9 cellular contexts compared by ENCODE assay signal in the genomic region with DNA sequence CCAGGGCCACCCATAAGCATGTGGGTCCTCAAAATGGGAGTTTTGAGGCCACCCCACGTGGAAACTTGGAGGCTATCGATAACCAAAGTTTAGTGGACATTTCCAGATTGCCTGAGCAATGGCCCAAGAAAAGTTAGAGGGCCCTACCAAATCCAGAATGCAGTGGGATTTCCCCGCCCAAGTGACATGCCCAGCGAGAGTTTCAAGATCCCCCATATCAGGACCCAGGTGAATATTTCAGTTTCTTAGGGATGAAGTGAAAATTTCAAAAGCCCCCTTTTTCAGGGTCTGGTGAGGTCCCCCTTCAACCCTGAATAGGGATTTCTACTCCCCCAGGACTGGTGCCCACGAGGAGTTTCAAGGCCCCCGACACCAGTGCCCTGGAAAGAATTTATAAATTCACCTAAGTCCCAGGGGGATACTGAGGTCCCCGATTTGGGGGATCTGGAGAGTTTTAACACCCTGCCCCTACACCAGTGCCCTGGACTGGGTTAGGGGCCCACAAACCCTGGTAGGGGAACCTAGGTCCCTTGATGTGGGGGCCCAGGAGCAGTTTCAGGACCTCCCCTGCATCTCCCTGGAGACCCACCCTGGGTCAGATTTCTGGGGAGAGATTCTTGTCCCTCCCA. TPM values are rescaled to one million over a fixed set of nuclear protein-coding genes. Genes with fewer than 3 reads are reported as not detected.
A peak's percentile ranks its signal among the peaks of the same experiment; 100 is the strongest.
DNase-seq lines count a peak whose midpoint lies in the region; ATAC-seq, FAIRE-seq and TF ChIP-seq lines count a peak whose summit lies in the region.
"Had no signal": no experiment of that assay in that cellular context is flagged by ENCODE, and none has a peak within 500 bp of the region (broad histone marks: within the 10 kb centered on the region; RNA-seq: fewer than 3 reads in every experiment).

No MANE protein-coding gene starts in this region.

- H3K14ac ChIP-seq in mesenchymal stem cell (ENCODE audit: low read length in 2 of 2) = peak overlapping the region in 1 of 2 experiments; percentile 95

- no peaks in the 10 kb centered on the region for H3K9me3 Mint-ChIP-seq in activated naive CD4-positive, alpha-beta T cell treated with anti-CD3 and anti-CD28 coated beads, Interleukin-2, amount 10 ng/mL, durations not matched to agents 7 days and 5 days

- CTCF ChIA-PET in activated naive CD4-positive, alpha-beta T cell treated with anti-CD3 and anti-CD28 coated beads, Interleukin-2, amount 10 ng/mL, durations not matched to agents 7 days and 5 days (lab: Charles Lee) = interaction anchor here (0.8 to 1.2 kb wide), 3 partner anchors 15 to 62 kb away, joined by 3 to 5 read pairs (median 4); a partner anchor contains a TSS

- peaks cover 32% of the 10 kb centered on the region for H3K36me3 ChIP-seq in BLaER1
- H3K36me3 ChIP-seq in mesenchymal stem cell (ENCODE audit: control insufficient read depth in 1 of 2, insufficient read depth in 2 of 2, low read depth in 1 of 2, low read length in 2 of 2) = no peaks in the 10 kb centered on the region

- H3K9me3 ChIP-seq in BLaER1 (no peaks in the 10 kb centered on the region), mesenchymal stem cell (ENCODE audit: control insufficient read depth, low read length) (no peaks in the 10 kb centered on the region)

- no peak overlapping the region for H2BK5ac ChIP-seq in mesenchymal stem cell (ENCODE audit: low read depth, low read length, poor library complexity, severe bottlenecking)

- peak overlapping the region; percentile 94 to 96 for H3K18ac ChIP-seq in mesenchymal stem cell (ENCODE audit: low read depth in 1 of 2, low read length in 2 of 2)

- no peak for ATAC-seq in GM21528 (IDR thresholded peaks at IDR 0.05; ENCODE audit: low FRiP score, unreplicated experiment)

- peak overlapping the region; percentile 81 for H4K91ac ChIP-seq in mesenchymal stem cell (ENCODE audit: low read length)

- no peak for TF ChIP-seq POLR2A in H54 (IDR thresholded peaks at IDR 0.05; ENCODE audit: low read depth, low read length)

- H3K27ac ChIP-seq in BLaER1 (peak overlapping the region; percentile 82), mesenchymal stem cell (ENCODE audit: low read length, poor library complexity, severe bottlenecking) (no peak overlapping the region)

- H3K4me1 ChIP-seq in BLaER1 (peaks cover 50% of the 10 kb centered on the region), mesenchymal stem cell (ENCODE audit: control insufficient read depth, insufficient read depth, low read depth, low read length) (peaks cover 15% of the 10 kb centered on the region)

- no peak overlapping the region for H2AFZ ChIP-seq in mesenchymal stem cell (ENCODE audit: low read depth, low read length)

- peak overlapping the region; percentile 76 for H3K9ac ChIP-seq in BLaER1
- peak overlapping the region; percentile 24 for H3K9ac ChIP-seq in mesenchymal stem cell (ENCODE audit: low read length)

- peaks cover 25% of the 10 kb centered on the region for H3K36me3 Mint-ChIP-seq in activated naive CD4-positive, alpha-beta T cell treated with anti-CD3 and anti-CD28 coated beads, Interleukin-2, amount 10 ng/mL, durations not matched to agents 7 days and 5 days

- H4K20me1 ChIP-seq in BLaER1 = no peaks in the 10 kb centered on the region

- peak overlapping the region; percentile 94 for H3K4me3 Mint-ChIP-seq in activated naive CD4-positive, alpha-beta T cell treated with anti-CD3 and anti-CD28 coated beads, Interleukin-2, amount 10 ng/mL, durations not matched to agents 7 days and 5 days

- H3K4ac ChIP-seq in mesenchymal stem cell (ENCODE audit: low read depth in 1 of 2, low read length in 2 of 2) = peak overlapping the region; percentile 65 to 85

- peak overlapping the region; percentile 92 to 99 for H2BK12ac ChIP-seq in mesenchymal stem cell (ENCODE audit: low read length in 2 of 2)

- H3K4me2 ChIP-seq in BLaER1 (peak overlapping the region; percentile 95), mesenchymal stem cell (ENCODE audit: low read length, poor library complexity, severe bottlenecking) (no peak overlapping the region)

- no peaks in the 10 kb centered on the region for H3K79me1 ChIP-seq in mesenchymal stem cell (replicated peaks; ENCODE audit: low read length, poor library complexity, severe bottlenecking)

- FAIRE-seq in H54 (lab: Jason Lieb, UNC) = no peak

- no peak overlapping the region for H2AK5ac ChIP-seq in mesenchymal stem cell (ENCODE audit: low read length, severe bottlenecking)

- 94% methylated on average over 7 of the region's 7 CpGs for WGBS in mesenchymal stem cell

- H2BK120ac ChIP-seq in mesenchymal stem cell (ENCODE audit: low read depth, low read length) = peak overlapping the region; percentile 77

- peak overlapping the region; percentile 69 for H3K4me3 ChIP-seq in BLaER1
- peak overlapping the region in 1 of 2 experiments; percentile 59 for H3K4me3 ChIP-seq in mesenchymal stem cell (ENCODE audit: insufficient read depth in 1 of 2, low read depth in 1 of 2, low read length in 2 of 2)

- no peak overlapping the region for H3K23ac ChIP-seq in mesenchymal stem cell (ENCODE audit: low read length in 2 of 2)

- intact Hi-C loops in posterior vena cava (cut with DNase I) = no loop called here

- DNase-seq in H54 (ENCODE audit: insufficient read length, low spot score) (peak; percentile 0), mesenchymal stem cell (no peak), hepatic stellate cell (ENCODE audit: low spot score) (no peak), posterior vena cava (ENCODE audit: low spot score) (no peak), NCI-H2196 (lab: John Stamatoyannopoulos, UW; ENCODE audit: unreplicated experiment) (no peak)
- DNase-seq in activated naive CD4-positive, alpha-beta T cell treated with anti-CD3 and anti-CD28 coated beads, Interleukin-2, amount 10 ng/mL, durations not matched to agents 7 days and 5 days = no peak
- DNase-seq: NCI-H69 had no signal

- no peaks in the 10 kb centered on the region for H3K27me3 Mint-ChIP-seq in activated naive CD4-positive, alpha-beta T cell treated with anti-CD3 and anti-CD28 coated beads, Interleukin-2, amount 10 ng/mL, durations not matched to agents 7 days and 5 days

- peaks cover 49% of the 10 kb centered on the region for H3K4me1 Mint-ChIP-seq in activated naive CD4-positive, alpha-beta T cell treated with anti-CD3 and anti-CD28 coated beads, Interleukin-2, amount 10 ng/mL, durations not matched to agents 7 days and 5 days

- H4K8ac ChIP-seq in mesenchymal stem cell (ENCODE audit: low read length) = peak overlapping the region; percentile 66

- H3K27me3 ChIP-seq in BLaER1 = no peaks in the 10 kb centered on the region
- H3K27me3 ChIP-seq in mesenchymal stem cell (ENCODE audit: control insufficient read depth in 1 of 2, insufficient read depth in 1 of 2, low read length in 2 of 2) = peaks cover 6 to 15% of the 10 kb centered on the region in 2 experiments

- peak overlapping the region; percentile 46 for H2BK15ac ChIP-seq in mesenchymal stem cell (ENCODE audit: low read depth, poor library complexity, severe bottlenecking)

- peak overlapping the region; percentile 97 for H3K27ac Mint-ChIP-seq in activated naive CD4-positive, alpha-beta T cell treated with anti-CD3 and anti-CD28 coated beads, Interleukin-2, amount 10 ng/mL, durations not matched to agents 7 days and 5 days

RNA-seq across cellular contexts. Expression of a gene that starts 0.7 kb away (rescaled TPM):
- 56.3 TPM for polyA plus RNA-seq in mesenchymal stem cell (2013, experiment 1 of 2)
- polyA plus RNA-seq in mesenchymal stem cell (2013, experiment 2 of 2) = 55.0 TPM
- total RNA-seq in posterior vena cava = 10 to 100 TPM; 37.8 to 82.9 TPM

RNA-seq across cellular contexts. Expression of a gene that starts 10.7 kb away (rescaled TPM):
- 0.23 TPM for polyA plus RNA-seq in mesenchymal stem cell (2013, experiment 1 of 2)
- polyA plus RNA-seq in mesenchymal stem cell (2013, experiment 2 of 2) = 0.11 TPM
- under 1 TPM in 1 of 2 donors, not detected in 1; 0.52 TPM for total RNA-seq in posterior vena cava

RNA-seq across cellular contexts. Expression of a gene that starts 15.1 kb away (rescaled TPM):
- polyA plus RNA-seq in mesenchymal stem cell (2013, experiment 1 of 2) = 69.3 TPM
- 64.2 TPM for polyA plus RNA-seq in mesenchymal stem cell (2013, experiment 2 of 2)
- 10 to 100 TPM; 24.4 to 30.3 TPM for total RNA-seq in posterior vena cava

RNA-seq across cellular contexts. Expression of a gene that starts 27.6 kb away (rescaled TPM):
- polyA plus RNA-seq in mesenchymal stem cell (2013, experiment 1 of 2) = 0.04 TPM
- polyA plus RNA-seq in mesenchymal stem cell (2013, experiment 2 of 2) = 0.33 TPM
- total RNA-seq in posterior vena cava = 100 to 1,000 TPM; 151 to 181 TPM

RNA-seq across cellular contexts. Expression of a gene that starts 43.7 kb away (rescaled TPM):
- polyA plus RNA-seq in mesenchymal stem cell (2013, experiment 1 of 2) = 0.26 TPM
- 0.25 TPM for polyA plus RNA-seq in mesenchymal stem cell (2013, experiment 2 of 2)
- under 1 TPM; 0.14 to 0.46 TPM for total RNA-seq in posterior vena cava
